ENCODE assay signal across 16 cellular contexts in genomic region chrX:48794340-48794920, GRCh38. TPM values are rescaled to one million over a fixed set of nuclear protein-coding genes. Genes with fewer than 3 reads are reported as not detected.
DNase-seq lines count a peak whose midpoint lies in the region; ATAC-seq, FAIRE-seq and TF ChIP-seq lines count a peak whose summit lies in the region.
"Had no signal": no experiment of that assay in that cellular context is flagged by ENCODE, and none has a peak within 500 bp of the region (broad histone marks: within the 10 kb centered on the region; RNA-seq: fewer than 3 reads in every experiment).

No MANE protein-coding gene starts in this region.

- no peak for TF ChIP-seq CTCF in HCT116 (IDR thresholded peaks at IDR 0.05 in 2 of 3, conservative IDR thresholded peaks at IDR 0.05 in 1 of 3; ENCODE audit: borderline replicate concordance in 1 of 3, insufficient read depth in 1 of 3, low read depth in 2 of 3, low read length in 2 of 3)
- TF ChIP-seq CTCF in PC-3 (conservative IDR thresholded peaks at IDR 0.05; ENCODE audit: low read depth, low read length) = no peak
- no peak for TF ChIP-seq CTCF in neural crest cell (conservative IDR thresholded peaks at IDR 0.05)

- H4K20me1 ChIP-seq in HCT116 (ENCODE audit: insufficient read depth) (no peaks in the 10 kb centered on the region), PC-3 (ENCODE audit: low read length) (no peaks in the 10 kb centered on the region)

- peaks cover 12% of the 10 kb centered on the region for H3K4me1 Mint-ChIP-seq in dendritic cell treated with granulocyte-macrophage colony-stimulating factor and Interleukin-4, amounts not matched to agents 40 ng/mL and 50 ng/mL, for 4 days (ENCODE audit: low read depth)
- H3K4me1 Mint-ChIP-seq in neural crest cell = peaks cover 8% of the 10 kb centered on the region
- H3K4me1 Mint-ChIP-seq in activated T-cell treated with anti-CD3 and anti-CD28 coated beads, Interleukin-2, amount 50 U/mL, for 4 hours (ENCODE audit: low read depth) = peaks cover 5% of the 10 kb centered on the region
- H3K4me1 Mint-ChIP-seq in activated CD4-positive, alpha-beta T cell treated with anti-CD3 and anti-CD28 coated beads, Interleukin-2, amount 10 ng/mL, durations not matched to agents 24 days and 14 days = peaks cover 4% of the 10 kb centered on the region
- H3K4me1 Mint-ChIP-seq: H9 had no signal

- no peaks in the 10 kb centered on the region for H3K9me3 ChIP-seq in HCT116 (ENCODE audit: control insufficient read depth in 1 of 2, insufficient read depth in 1 of 2, low read depth in 1 of 2, low read length in 2 of 2)
- no peaks in the 10 kb centered on the region for H3K9me3 ChIP-seq in PC-3 (ENCODE audit: low read length)

- ATAC-seq in HCT116 (no peak), PC-3 (no peak)
- ATAC-seq in activated T-cell treated with anti-CD3 and anti-CD28 coated beads, Interleukin-2, amount 50 U/mL, for 4 hours = no peak

- no peaks in the 10 kb centered on the region for H3K9me2 ChIP-seq in HCT116 (ENCODE audit: insufficient read depth)
- no peaks in the 10 kb centered on the region for H3K9me2 ChIP-seq in PC-3 (replicated peaks; ENCODE audit: low read length)

- POLR2A ChIA-PET in HCT116 (lab: Charles Lee) (no interaction called here), PC-3 (lab: Charles Lee; ENCODE audit: unreplicated experiment) (no interaction called here)

- H3K9ac ChIP-seq in HCT116 (ENCODE audit: low read length) (no peak overlapping the region), PC-3 (ENCODE audit: low read length) (no peak overlapping the region)

- TF ChIP-seq RAD21 in HCT116 (IDR thresholded peaks at IDR 0.05; ENCODE audit: low read depth) = no peak

- intact Hi-C loops in HCT116 (cut with micrococcal nuclease) = no loop called here
- intact Hi-C loops in PC-3 (cut with micrococcal nuclease) = no loop called here
- intact Hi-C loops in dendritic cell treated with granulocyte-macrophage colony-stimulating factor and Interleukin-4, amounts not matched to agents 40 ng/mL and 50 ng/mL, for 4 days (cut with micrococcal nuclease) = no loop called here
- intact Hi-C loops in activated CD4-positive, alpha-beta T cell treated with anti-CD3 and anti-CD28 coated beads, Interleukin-2, amount 10 ng/mL, durations not matched to agents 24 days and 14 days (cut with micrococcal nuclease) = no loop called here

- RAD21 ChIA-PET in HCT116 (lab: Charles Lee; ENCODE audit: low non-redundant PET in 1 of 2, low total read pairs in 2 of 2, uncharacterized antibody in 2 of 2, unreplicated experiment in 2 of 2) = no interaction called here

- H3K4me3 Mint-ChIP-seq in dendritic cell treated with granulocyte-macrophage colony-stimulating factor and Interleukin-4, amounts not matched to agents 40 ng/mL and 50 ng/mL, for 4 days = no peak overlapping the region
- no peak overlapping the region for H3K4me3 Mint-ChIP-seq in neural crest cell
- H3K4me3 Mint-ChIP-seq in activated T-cell treated with anti-CD3 and anti-CD28 coated beads, Interleukin-2, amount 50 U/mL, for 4 hours = no peak overlapping the region
- no peak overlapping the region for H3K4me3 Mint-ChIP-seq in activated CD4-positive, alpha-beta T cell treated with anti-CD3 and anti-CD28 coated beads, Interleukin-2, amount 10 ng/mL, durations not matched to agents 24 days and 14 days
- H3K4me3 Mint-ChIP-seq: CD4-positive, alpha-beta T cell; H9 had no signal

- H3K27me3 ChIP-seq in HCT116 (ENCODE audit: insufficient read depth, low read length) = no peaks in the 10 kb centered on the region
- no peaks in the 10 kb centered on the region for H3K27me3 ChIP-seq in PC-3 (ENCODE audit: low read length)

- FAIRE-seq in GM19239 (lab: Jason Lieb, UNC) = no peak

- H3K9me3 Mint-ChIP-seq in dendritic cell treated with granulocyte-macrophage colony-stimulating factor and Interleukin-4, amounts not matched to agents 40 ng/mL and 50 ng/mL, for 4 days = no peaks in the 10 kb centered on the region
- no peaks in the 10 kb centered on the region for H3K9me3 Mint-ChIP-seq in neural crest cell
- no peaks in the 10 kb centered on the region for H3K9me3 Mint-ChIP-seq in activated T-cell treated with anti-CD3 and anti-CD28 coated beads, Interleukin-2, amount 50 U/mL, for 4 hours
- no peaks in the 10 kb centered on the region for H3K9me3 Mint-ChIP-seq in activated CD4-positive, alpha-beta T cell treated with anti-CD3 and anti-CD28 coated beads, Interleukin-2, amount 10 ng/mL, durations not matched to agents 24 days and 14 days
- H3K9me3 Mint-ChIP-seq: CD4-positive, alpha-beta T cell had no signal

- CTCF ChIA-PET in HCT116 (lab: Charles Lee) = no interaction called here
- CTCF ChIA-PET in PC-3 (lab: Charles Lee) = no interaction called here

- no peaks in the 10 kb centered on the region for H3K79me2 ChIP-seq in HCT116 (ENCODE audit: insufficient read depth, low read length)
- H3K79me2 ChIP-seq in PC-3 (ENCODE audit: low read length) = no peaks in the 10 kb centered on the region

- no peaks in the 10 kb centered on the region for H3K36me3 Mint-ChIP-seq in dendritic cell treated with granulocyte-macrophage colony-stimulating factor and Interleukin-4, amounts not matched to agents 40 ng/mL and 50 ng/mL, for 4 days (ENCODE audit: low read depth)
- H3K36me3 Mint-ChIP-seq in neural crest cell (ENCODE audit: low read depth) = no peaks in the 10 kb centered on the region
- no peaks in the 10 kb centered on the region for H3K36me3 Mint-ChIP-seq in activated T-cell treated with anti-CD3 and anti-CD28 coated beads, Interleukin-2, amount 50 U/mL, for 4 hours (ENCODE audit: insufficient read depth)
- no peaks in the 10 kb centered on the region for H3K36me3 Mint-ChIP-seq in activated CD4-positive, alpha-beta T cell treated with anti-CD3 and anti-CD28 coated beads, Interleukin-2, amount 10 ng/mL, durations not matched to agents 24 days and 14 days (ENCODE audit: low read depth)

- H3K4me3 ChIP-seq in HCT116 (replicated peaks in 1 of 2; ENCODE audit: low read depth in 1 of 2, low read length in 2 of 2) = no peak overlapping the region
- no peak overlapping the region for H3K4me3 ChIP-seq in PC-3 (ENCODE audit: low read length)

- H3K36me3 ChIP-seq in HCT116 (ENCODE audit: control insufficient read depth in 1 of 2, insufficient read depth in 2 of 2, low read length in 2 of 2) = no peaks in the 10 kb centered on the region
- no peaks in the 10 kb centered on the region for H3K36me3 ChIP-seq in PC-3 (ENCODE audit: low read depth, low read length)

- H3K27ac Mint-ChIP-seq in dendritic cell treated with granulocyte-macrophage colony-stimulating factor and Interleukin-4, amounts not matched to agents 40 ng/mL and 50 ng/mL, for 4 days = peak overlapping the region; percentile 15
- peak overlapping the region; percentile 91 for H3K27ac Mint-ChIP-seq in neural crest cell (ENCODE audit: unreplicated experiment)
- no peak overlapping the region for H3K27ac Mint-ChIP-seq in activated CD4-positive, alpha-beta T cell treated with anti-CD3 and anti-CD28 coated beads, Interleukin-2, amount 10 ng/mL, durations not matched to agents 24 days and 14 days
- H3K27ac Mint-ChIP-seq: CD4-positive, alpha-beta T cell; H9 had no signal

- DNase-seq in HCT116 (ENCODE audit: low read depth, low spot score) (no peak), PC-3 (no peak), neural crest cell (ENCODE audit: low read depth, low spot score) (no peak), NCI-H82 (lab: John Stamatoyannopoulos, UW) (no peak), GM19239 (ENCODE audit: insufficient read length, low spot score) (no peak)
- no peak for DNase-seq in activated T-cell treated with anti-CD3 and anti-CD28 coated beads, Interleukin-2, amount 50 U/mL, for 4 hours
- DNase-seq in activated CD4-positive, alpha-beta T cell treated with anti-CD3 and anti-CD28 coated beads, Interleukin-2, amount 10 ng/mL, durations not matched to agents 24 days and 14 days = no peak
- DNase-seq: CD4-positive, alpha-beta T cell; H9; NCI-H1436 treated with DMSO at 0.1 percent for 48 hours; NCI-H2081; NCI-H510A treated with DMSO at 0.1 percent for 48 hours; RPMI8226 had no signal

- peak overlapping the region; percentile 60 for H3K4me2 ChIP-seq in HCT116 (ENCODE audit: low read length)
- peak overlapping the region; percentile 50 for H3K4me2 ChIP-seq in PC-3 (ENCODE audit: low read length)

- BruUV-seq in HCT116 (replicated peaks; lab: Mats Ljungman, UMichigan) (no TSS peak), PC-3 (replicated peaks; lab: Mats Ljungman, UMichigan) (no TSS peak)

- no peak overlapping the region for H2AFZ ChIP-seq in HCT116 (ENCODE audit: low read depth, low read length, poor library complexity, severe bottlenecking)
- 0 out of 2 replicates have a peak overlapping the region, but pooled peaks have one; percentile 68 for H2AFZ ChIP-seq in PC-3 (ENCODE audit: low read length)

- H3K4me1 ChIP-seq in HCT116 (ENCODE audit: control insufficient read depth in 1 of 2, insufficient read depth in 2 of 2, low read length in 2 of 2) (peaks cover 11 to 19% of the 10 kb centered on the region in 2 experiments), PC-3 (ENCODE audit: insufficient read depth, low read length) (peaks cover 14% of the 10 kb centered on the region)

- no peaks in the 10 kb centered on the region for H3F3A ChIP-seq in PC-3 (ENCODE audit: low read length, unreplicated experiment)

- H3K27ac ChIP-seq in HCT116 (ENCODE audit: low read depth, low read length) (no peak overlapping the region), PC-3 (ENCODE audit: low read length) (no peak overlapping the region)

- no peaks in the 10 kb centered on the region for H3K27me3 Mint-ChIP-seq in dendritic cell treated with granulocyte-macrophage colony-stimulating factor and Interleukin-4, amounts not matched to agents 40 ng/mL and 50 ng/mL, for 4 days
- H3K27me3 Mint-ChIP-seq in neural crest cell (ENCODE audit: low read depth) = no peaks in the 10 kb centered on the region
- no peaks in the 10 kb centered on the region for H3K27me3 Mint-ChIP-seq in activated T-cell treated with anti-CD3 and anti-CD28 coated beads, Interleukin-2, amount 50 U/mL, for 4 hours (ENCODE audit: low read depth)
- no peaks in the 10 kb centered on the region for H3K27me3 Mint-ChIP-seq in activated CD4-positive, alpha-beta T cell treated with anti-CD3 and anti-CD28 coated beads, Interleukin-2, amount 10 ng/mL, durations not matched to agents 24 days and 14 days
- H3K27me3 Mint-ChIP-seq: CD4-positive, alpha-beta T cell had no signal

- no peak for TF ChIP-seq POLR2A in HCT116 (IDR thresholded peaks at IDR 0.05; ENCODE audit: borderline replicate concordance, extremely low read depth, insufficient read depth, insufficient read length)

RNA-seq across cellular contexts. Expression of gene HDAC6, which starts 7.4 kb away (rescaled TPM):
- 79.9 TPM for total RNA-seq in HCT116 (2021; ENCODE audit: unreplicated experiment)
- polyA plus RNA-seq in HCT116 (2012) = 76.5 and 83.1 TPM in 2 replicates
- total RNA-seq in PC-3 (2014; rRNA removed) = 58.0 and 61.7 TPM in 2 replicates
- total RNA-seq in neural crest cell = 177 and 183 TPM in 2 replicates
- total RNA-seq in activated T-cell treated with anti-CD3 and anti-CD28 coated beads, Interleukin-2, amount 50 U/mL, for 4 hours = 10 to 100 TPM; 40.2 to 52.1 (median 44.2) TPM
- 50.6 and 55.2 TPM in 2 replicates for total RNA-seq in activated CD4-positive, alpha-beta T cell treated with anti-CD3 and anti-CD28 coated beads, Interleukin-2, amount 10 ng/mL, durations not matched to agents 24 days and 14 days

RNA-seq across cellular contexts. Expression of gene GATA1, which starts 8.0 kb away (rescaled TPM):
- total RNA-seq in HCT116 (2021; ENCODE audit: unreplicated experiment) (0.34 TPM), PC-3 (2014; rRNA removed) (not detected in 2 replicates), neural crest cell (not detected in 2 replicates)
- 0.05 TPM in 1 of 2 replicates, not detected in the other for polyA plus RNA-seq in HCT116 (2012)
- under 1 TPM; 0.27 to 0.40 (median 0.33) TPM for total RNA-seq in activated T-cell treated with anti-CD3 and anti-CD28 coated beads, Interleukin-2, amount 50 U/mL, for 4 hours
- total RNA-seq in activated CD4-positive, alpha-beta T cell treated with anti-CD3 and anti-CD28 coated beads, Interleukin-2, amount 10 ng/mL, durations not matched to agents 24 days and 14 days = not detected in 2 replicates
- total RNA-seq: CD4-positive, alpha-beta T cell; Daoy; H9; SK-MEL-5 had no signal

RNA-seq across cellular contexts. Expression of gene ERAS, which starts 31.9 kb away (rescaled TPM):
- total RNA-seq in HCT116 (2021; ENCODE audit: unreplicated experiment) = not detected
- polyA plus RNA-seq in HCT116 (2012) = 0.38 and 0.40 TPM in 2 replicates
- total RNA-seq in PC-3 (2014; rRNA removed) = not detected in 2 replicates
- total RNA-seq in neural crest cell = 0.49 and 0.50 TPM in 2 replicates
- under 1 TPM in 1 of 3 donors, not detected in 2; 0.37 TPM for total RNA-seq in activated T-cell treated with anti-CD3 and anti-CD28 coated beads, Interleukin-2, amount 50 U/mL, for 4 hours
- total RNA-seq in activated CD4-positive, alpha-beta T cell treated with anti-CD3 and anti-CD28 coated beads, Interleukin-2, amount 10 ng/mL, durations not matched to agents 24 days and 14 days = not detected in 2 replicates
- total RNA-seq: CD4-positive, alpha-beta T cell; Daoy; H9 had no signal

RNA-seq across cellular contexts. Expression of gene GLOD5, which starts 32.9 kb away (rescaled TPM):
- total RNA-seq in HCT116 (2021; ENCODE audit: unreplicated experiment) (not detected), PC-3 (2014; rRNA removed) (not detected in 2 replicates), neural crest cell (not detected in 2 replicates)
- not detected in 2 replicates for polyA plus RNA-seq in HCT116 (2012)
- not detected for total RNA-seq in activated T-cell treated with anti-CD3 and anti-CD28 coated beads, Interleukin-2, amount 50 U/mL, for 4 hours
- not detected in 2 replicates for total RNA-seq in activated CD4-positive, alpha-beta T cell treated with anti-CD3 and anti-CD28 coated beads, Interleukin-2, amount 10 ng/mL, durations not matched to agents 24 days and 14 days
- total RNA-seq: CD4-positive, alpha-beta T cell; Daoy; H9; SK-MEL-5 had no signal

RNA-seq across cellular contexts. Expression of gene PCSK1N, which starts 41.0 kb away (rescaled TPM):
- 0.22 TPM for total RNA-seq in HCT116 (2021; ENCODE audit: unreplicated experiment)
- 0.21 and 0.42 TPM in 2 replicates for polyA plus RNA-seq in HCT116 (2012)
- total RNA-seq in PC-3 (2014; rRNA removed) = 135 and 177 TPM in 2 replicates
- 9.3 and 12.7 TPM in 2 replicates for total RNA-seq in neural crest cell
- 1 to 10 TPM; 2.8 to 3.4 (median 2.9) TPM for total RNA-seq in activated T-cell treated with anti-CD3 and anti-CD28 coated beads, Interleukin-2, amount 50 U/mL, for 4 hours
- total RNA-seq in activated CD4-positive, alpha-beta T cell treated with anti-CD3 and anti-CD28 coated beads, Interleukin-2, amount 10 ng/mL, durations not matched to agents 24 days and 14 days = 0.33 TPM in 1 of 2 replicates, not detected in the other
